In genomic region chr2:100240386-100240785, GRCh38 we compare ENCODE assay signal across 22 cellular contexts.
"Had no signal": no experiment of that assay in that cellular context is flagged by ENCODE, and none has a peak within 500 bp of the region (broad histone marks: within the 10 kb centered on the region; RNA-seq: fewer than 3 reads in every experiment).

No MANE protein-coding gene starts in this region.

- H3K36me3 ChIP-seq: esophagus muscularis mucosa, gastrocnemius medialis, neural progenitor cell, right lobe of liver, stomach, thoracic aorta, transverse colon had no signal

- H3K9me3 ChIP-seq: esophagus muscularis mucosa, gastrocnemius medialis, mucosa of descending colon, psoas muscle, right lobe of liver, stomach, thoracic aorta, transverse colon had no signal

- H3K4me3 Mint-ChIP-seq: dendritic cell treated with granulocyte-macrophage colony-stimulating factor and Interleukin-4, amounts not matched to agents 40 ng/mL and 50 ng/mL, for 4 days; effector memory CD8-positive, alpha-beta T cell; naive thymus-derived CD8-positive, alpha-beta T cell; neural progenitor cell had no signal

- H3K27ac Mint-ChIP-seq: dendritic cell treated with granulocyte-macrophage colony-stimulating factor and Interleukin-4, amounts not matched to agents 40 ng/mL and 50 ng/mL, for 4 days; effector memory CD8-positive, alpha-beta T cell; neural progenitor cell had no signal

- H3K27me3 ChIP-seq: esophagus muscularis mucosa, right lobe of liver, stomach, transverse colon had no signal

- H3K4me3 ChIP-seq: esophagus muscularis mucosa, gastrocnemius medialis, mucosa of descending colon, neural progenitor cell, psoas muscle, right lobe of liver, stomach, thoracic aorta, transverse colon had no signal

- H3K36me3 Mint-ChIP-seq: naive thymus-derived CD8-positive, alpha-beta T cell; neural progenitor cell had no signal

- H3K27ac ChIP-seq: epithelial cell of prostate, esophagus muscularis mucosa, gastrocnemius medialis, neural progenitor cell, parathyroid adenoma, psoas muscle, right lobe of liver, stomach, thoracic aorta, transverse colon had no signal

- DNase-seq: effector memory CD8-positive, alpha-beta T cell; gastrocnemius medialis; kidney; mammary epithelial cell; mucosa of descending colon; naive thymus-derived CD8-positive, alpha-beta T cell; occipital lobe; psoas muscle; retina; right lobe of liver; stimulated activated CD4-positive, alpha-beta T cell treated with anti-CD3 and anti-CD28 coated beads, Interleukin-2, amount 100 ng/mL, for 24 hours; stimulated activated CD4-positive, alpha-beta T cell treated with anti-CD3 and anti-CD28 coated beads, Interleukin-4, amount 100 ng/mL, for 4 hours; stimulated activated naive CD4-positive, alpha-beta T cell; stomach; substantia nigra; transverse colon had no signal

- H3K9me3 Mint-ChIP-seq: dendritic cell treated with granulocyte-macrophage colony-stimulating factor and Interleukin-4, amounts not matched to agents 40 ng/mL and 50 ng/mL, for 4 days; effector memory CD8-positive, alpha-beta T cell; naive thymus-derived CD8-positive, alpha-beta T cell; neural progenitor cell had no signal
